ENCODE assay signal across 8 cellular contexts in genomic region chr4:7295917-7296660, GRCh38.
DNase-seq lines count a peak whose midpoint lies in the region; ATAC-seq and TF ChIP-seq lines count a peak whose summit lies in the region.

No MANE protein-coding gene starts in this region.

- peaks cover 0 to 6% of the 10 kb centered on the region in 2 donors for H3K4me1 Mint-ChIP-seq in effector memory CD8-positive, alpha-beta T cell (ENCODE audit: low read depth in 2 of 2)

- H3K79me2 ChIP-seq in Karpas-422 (ENCODE audit: low read length) = no peaks in the 10 kb centered on the region

- no peaks in the 10 kb centered on the region for H4K20me1 ChIP-seq in Karpas-422 (ENCODE audit: insufficient read depth, low read depth, low read length)

- no peaks in the 10 kb centered on the region for H3K36me3 ChIP-seq in Karpas-422 (ENCODE audit: insufficient read depth, low read length)

- no peak overlapping the region for H3K4me3 ChIP-seq in Karpas-422 (ENCODE audit: low read length)
- no peak overlapping the region for H3K4me3 ChIP-seq in choroid plexus epithelial cell (ENCODE audit: low read depth, low read length)

- no peaks in the 10 kb centered on the region for H3K27me3 ChIP-seq in Karpas-422 (ENCODE audit: low read length)

- no peaks in the 10 kb centered on the region for H3K36me3 Mint-ChIP-seq in effector memory CD8-positive, alpha-beta T cell (ENCODE audit: insufficient read depth)

- H3K9ac ChIP-seq in Karpas-422 (ENCODE audit: low read length) = no peak overlapping the region

- no peak for ATAC-seq in effector memory CD8-positive, alpha-beta T cell (replicated peaks)

- no peak overlapping the region for H3K27ac Mint-ChIP-seq in effector memory CD8-positive, alpha-beta T cell

- H3K9me2 ChIP-seq in Karpas-422 (replicated peaks; ENCODE audit: insufficient read depth, low read length) = no peaks in the 10 kb centered on the region

- no peaks in the 10 kb centered on the region for H3K9me3 ChIP-seq in Karpas-422 (ENCODE audit: low read length)

- H3K4me1 ChIP-seq in Karpas-422 (ENCODE audit: low read length) = no peaks in the 10 kb centered on the region

- no peak overlapping the region for H2AFZ ChIP-seq in Karpas-422 (ENCODE audit: low read length)

- no peak overlapping the region for H3K27ac ChIP-seq in Karpas-422 (ENCODE audit: low read length)

- H3K4me3 Mint-ChIP-seq in effector memory CD8-positive, alpha-beta T cell = no peak overlapping the region

- peaks cover 31 to 65% of the 10 kb centered on the region in 2 donors for H3K27me3 Mint-ChIP-seq in effector memory CD8-positive, alpha-beta T cell

- DNase-seq in C1 segment of cervical spinal cord (lab: John Stamatoyannopoulos, UW) (peak in 11 of 14 donors; percentile 27 to 81 (median 41)), Karpas-422 (peak; percentile 84), choroid plexus epithelial cell (ENCODE audit: low read depth) (peak; percentile 42), myocyte (ENCODE audit: low read depth) (peak; percentile 45), NCI-H187 treated with DMSO at 0.1 percent for 48 hours (lab: John Stamatoyannopoulos, UW) (no peak), NCI-H2196 (lab: John Stamatoyannopoulos, UW; ENCODE audit: unreplicated experiment) (no peak)
- DNase-seq in stimulated activated CD4-positive, alpha-beta T cell treated with anti-CD3 and anti-CD28 coated beads, Interleukin-4, amount 100 ng/mL, for 24 hours = no peak
- no peak for DNase-seq in effector memory CD8-positive, alpha-beta T cell

- no peaks in the 10 kb centered on the region for H3K9me3 Mint-ChIP-seq in effector memory CD8-positive, alpha-beta T cell

- peak; percentile 85 for TF ChIP-seq CTCF in choroid plexus epithelial cell (conservative IDR thresholded peaks at IDR 0.05; ENCODE audit: low read depth, low read length)

- H3K4me2 ChIP-seq in Karpas-422 (ENCODE audit: low read depth, low read length, poor library complexity, severe bottlenecking) = no peak overlapping the region

Comparison
In these comparisons a context has a peak if more than half of its experiments do, and no peak if none do; other contexts are left out.
1. DNase-seq: peak in C1 segment of cervical spinal cord (11 of 14), Karpas-422 (single experiment), choroid plexus epithelial cell (single experiment) and myocyte (single experiment); none in NCI-H187 treated with DMSO at 0.1 percent for 48 hours (single experiment), NCI-H2196 (single experiment), stimulated activated CD4-positive, alpha-beta T cell treated with anti-CD3 and anti-CD28 coated beads, Interleukin-4, amount 100 ng/mL, for 24 hours (single experiment) and effector memory CD8-positive, alpha-beta T cell (0 of 3).